ENCODE assay signal across 8 cellular contexts in the genomic region with DNA sequence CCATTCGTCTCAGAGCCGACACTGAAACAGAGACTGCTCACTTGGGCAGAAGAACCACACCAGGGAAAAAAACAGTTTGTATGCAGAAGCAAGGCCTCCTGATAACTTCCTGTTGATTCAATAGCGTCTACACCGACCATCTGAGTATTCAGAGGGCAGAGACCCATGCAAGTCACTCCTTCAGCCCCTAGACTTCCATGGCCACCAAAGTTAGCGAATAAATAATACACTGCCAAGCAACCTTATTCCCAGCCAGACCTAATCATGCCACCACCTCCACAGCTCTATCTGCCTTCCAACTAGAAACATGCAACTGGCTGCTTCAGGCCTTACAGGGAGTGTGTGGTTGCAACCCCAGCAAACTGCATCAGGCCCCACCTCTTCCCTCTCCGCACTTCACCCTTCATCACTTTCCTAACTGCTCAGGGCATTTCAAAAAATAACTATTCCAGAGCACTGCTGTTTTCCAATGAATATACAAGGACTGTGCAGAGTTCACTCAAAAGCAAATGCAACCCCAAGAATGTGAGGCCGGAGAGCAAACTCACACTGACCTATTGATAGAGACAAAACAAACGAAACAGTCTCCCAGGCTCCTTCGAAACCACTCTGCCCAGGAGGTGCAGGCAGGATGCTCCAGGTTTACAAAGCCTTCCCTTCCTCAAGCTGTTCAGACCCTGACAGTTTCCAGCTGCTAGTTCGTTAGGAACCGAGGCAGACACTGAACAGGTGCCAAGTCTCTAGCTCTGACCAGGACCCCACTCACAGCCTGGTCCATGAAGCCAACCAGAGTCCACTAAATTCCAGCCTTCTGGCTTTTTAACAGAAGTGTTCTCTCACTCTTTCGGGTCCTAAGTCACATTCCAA. TPM values are rescaled to one million over a fixed set of nuclear protein-coding genes. Genes with fewer than 3 reads are reported as not detected.
DNase-seq lines count a peak whose midpoint lies in the region; ATAC-seq, FAIRE-seq and TF ChIP-seq lines count a peak whose summit lies in the region.

No MANE protein-coding gene starts in this region.

- H3K36me3 Mint-ChIP-seq in natural killer cell treated with Interleukin-12 subunit alpha and Interleukin-12 subunit beta and Interleukin-15 and Interleukin-18, amount 100 ng/mL, for 72 hours: peaks cover 7% of the 10 kb centered on the region

- FAIRE-seq in HTR-8/SVneo (lab: Jason Lieb, UNC): no peak

- DNase-seq in GM06990 (ENCODE audit: extremely low read depth, insufficient read length) (no peak), NCI-H69 (lab: John Stamatoyannopoulos, UW) (peak; percentile 70), dermis blood vessel endothelial cell (peak; percentile 49), HTR-8/SVneo (ENCODE audit: insufficient read length, low spot score) (no peak), NCI-H748 treated with DMSO at 0.1 percent for 48 hours (lab: John Stamatoyannopoulos, UW) (no peak)
- no peak for DNase-seq in natural killer cell treated with Interleukin-12 subunit alpha and Interleukin-12 subunit beta and Interleukin-15 and Interleukin-18, amount 100 ng/mL, for 72 hours (ENCODE audit: low spot score)

- peak overlapping the region; percentile 66 to 87 for H3K27ac Mint-ChIP-seq in natural killer cell treated with Interleukin-12 subunit alpha and Interleukin-12 subunit beta and Interleukin-15 and Interleukin-18, amount 100 ng/mL, for 72 hours

- H3K4me3 Mint-ChIP-seq in natural killer cell treated with Interleukin-12 subunit alpha and Interleukin-12 subunit beta and Interleukin-15 and Interleukin-18, amount 100 ng/mL, for 72 hours: peak overlapping the region; percentile 98

- H3K4me3 ChIP-seq in GM06990 (replicated peaks; ENCODE audit: low read depth, low read length): peak overlapping the region; percentile 46

- H3K27me3 ChIP-seq in GM06990 (replicated peaks; ENCODE audit: control insufficient read depth, insufficient read depth, low read length): no peaks in the 10 kb centered on the region

- no peaks in the 10 kb centered on the region for H3K9me3 Mint-ChIP-seq in natural killer cell treated with Interleukin-12 subunit alpha and Interleukin-12 subunit beta and Interleukin-15 and Interleukin-18, amount 100 ng/mL, for 72 hours

- H3K4me1 Mint-ChIP-seq in natural killer cell treated with Interleukin-12 subunit alpha and Interleukin-12 subunit beta and Interleukin-15 and Interleukin-18, amount 100 ng/mL, for 72 hours (ENCODE audit: low read depth in 2 of 2): peaks cover 60 to 71% of the 10 kb centered on the region in 2 donors

- no peaks in the 10 kb centered on the region for H3K27me3 Mint-ChIP-seq in natural killer cell treated with Interleukin-12 subunit alpha and Interleukin-12 subunit beta and Interleukin-15 and Interleukin-18, amount 100 ng/mL, for 72 hours

- H3K36me3 ChIP-seq in GM06990 (ENCODE audit: control insufficient read depth, insufficient read depth, low read length): no peaks in the 10 kb centered on the region; the same call in 1 of the 2 replicates

- TF ChIP-seq CTCF in GM06990 (IDR thresholded peaks at IDR 0.05; ENCODE audit: insufficient read depth, low read length, poor library complexity, severe bottlenecking): no peak

- ATAC-seq in natural killer cell treated with Interleukin-12 subunit alpha and Interleukin-12 subunit beta and Interleukin-15 and Interleukin-18, amount 100 ng/mL, for 72 hours: no peak
- no peak for ATAC-seq in HG02973 (IDR thresholded peaks at IDR 0.05; ENCODE audit: unreplicated experiment)
- ATAC-seq in HG02840 (IDR thresholded peaks at IDR 0.05; ENCODE audit: low FRiP score, unreplicated experiment): no peak

RNA-seq across cellular contexts. Expression of gene USP7, which starts 3.6 kb away (rescaled TPM):
- 61.3 and 72.1 TPM in 2 replicates for total RNA-seq in dermis blood vessel endothelial cell
- total RNA-seq in natural killer cell treated with Interleukin-12 subunit alpha and Interleukin-12 subunit beta and Interleukin-15 and Interleukin-18, amount 100 ng/mL, for 72 hours: 100 to 1,000 TPM; 161 to 180 TPM

Comparison
In these comparisons a context has a peak if more than half of its experiments do, and no peak if none do; other contexts are left out.
1. DNase-seq: peak in NCI-H69 (single experiment) and dermis blood vessel endothelial cell (single experiment); none in GM06990 (single experiment), natural killer cell treated with Interleukin-12 subunit alpha and Interleukin-12 subunit beta and Interleukin-15 and Interleukin-18, amount 100 ng/mL, for 72 hours (single experiment), HTR-8/SVneo (single experiment) and NCI-H748 treated with DMSO at 0.1 percent for 48 hours (single experiment).